ENCODE assay signal across 6 cellular contexts in genomic region chr11:27303903-27304302, GRCh38.
"Had no signal": no experiment of that assay in that cellular context is flagged by ENCODE, and none has a peak within 500 bp of the region (broad histone marks: within the 10 kb centered on the region; RNA-seq: fewer than 3 reads in every experiment).

No MANE protein-coding gene starts in this region.

- H3K36me3 ChIP-seq: HAP-1 had no signal

- H3K4me2 ChIP-seq: GM23338 had no signal

- H3K4me3 Mint-ChIP-seq: GM23338, HFFc6 had no signal

- H2AFZ ChIP-seq: GM23338 had no signal

- H3K4me1 Mint-ChIP-seq: GM23338 had no signal

- H3K4me1 ChIP-seq: HAP-1 had no signal

- H3K4me3 ChIP-seq: GM23338, HAP-1 had no signal

- H3K27ac Mint-ChIP-seq: GM23338, HFFc6 had no signal

- H3K27ac ChIP-seq: HL-60 had no signal

- DNase-seq: HFFc6, IMR-90, KBM-7 had no signal
